8 cellular contexts compared by ENCODE assay signal in genomic region chr13:92806215-92806614, GRCh38.
DNase-seq lines count a peak whose midpoint lies in the region; ATAC-seq and FAIRE-seq lines count a peak whose summit lies in the region.

No MANE protein-coding gene starts in this region.

- FAIRE-seq in GM19239 (lab: Jason Lieb, UNC), result no peak

- H3K9me3 Mint-ChIP-seq in CD4-positive, alpha-beta memory T cell, result no peaks in the 10 kb centered on the region

- no peaks in the 10 kb centered on the region for H3K36me3 ChIP-seq in CD4-positive, alpha-beta memory T cell (ENCODE audit: insufficient read depth, low read length)
- H3K36me3 ChIP-seq in adipocyte (ENCODE audit: control insufficient read depth, insufficient read depth, low read length, severe bottlenecking) (no peaks in the 10 kb centered on the region), mucosa of rectum (ENCODE audit: control insufficient read depth in 2 of 2, insufficient read depth in 2 of 2, low read length in 2 of 2) (no peaks in the 10 kb centered on the region)

- H3K9me3 ChIP-seq in CD4-positive, alpha-beta memory T cell (ENCODE audit: control insufficient read depth in 1 of 2, low read length in 2 of 2), result no peaks in the 10 kb centered on the region
- H3K9me3 ChIP-seq in adipocyte (ENCODE audit: control insufficient read depth, low read length), result no peaks in the 10 kb centered on the region
- H3K9me3 ChIP-seq in mucosa of rectum (ENCODE audit: control insufficient read depth in 2 of 2, low read length in 2 of 2), result no peaks in the 10 kb centered on the region

- CTCF ChIA-PET in CD4-positive, alpha-beta memory T cell (lab: Charles Lee; ENCODE audit: partially characterized antibody), result no interaction called here

- peak; percentile 74 for ATAC-seq in HG02852 (IDR thresholded peaks at IDR 0.05; ENCODE audit: unreplicated experiment)
- no peak for ATAC-seq in HG03521 (IDR thresholded peaks at IDR 0.05; ENCODE audit: unreplicated experiment)
- no peak for ATAC-seq in GM19328 (IDR thresholded peaks at IDR 0.05; ENCODE audit: unreplicated experiment)

- H3K27ac ChIP-seq in CD4-positive, alpha-beta memory T cell (ENCODE audit: low read depth, low read length), result no peak overlapping the region
- peak overlapping the region in 1 of 2 donors; percentile 1 for H3K27ac ChIP-seq in mucosa of rectum (ENCODE audit: low read depth in 2 of 2, low read length in 2 of 2)

- no peaks in the 10 kb centered on the region for H3K36me3 Mint-ChIP-seq in CD4-positive, alpha-beta memory T cell

- peak in 4 of 5 donors; percentile 1 to 15 (median 9) for DNase-seq in CD4-positive, alpha-beta memory T cell
- DNase-seq in adipocyte (ENCODE audit: low read depth) (peak; percentile 53), GM19239 (ENCODE audit: insufficient read length, low spot score) (no peak), NCI-H526 treated with DMSO at 0.1 percent for 48 hours (lab: John Stamatoyannopoulos, UW) (no peak)

- POLR2A ChIA-PET in CD4-positive, alpha-beta memory T cell (lab: Charles Lee; ENCODE audit: partially characterized antibody), result no interaction called here

- no peak overlapping the region for H3K4me3 ChIP-seq in CD4-positive, alpha-beta memory T cell (ENCODE audit: low read length in 2 of 2)
- H3K4me3 ChIP-seq in adipocyte (ENCODE audit: low read length), result peak overlapping the region; percentile 78
- peak overlapping the region; percentile 55 to 60 for H3K4me3 ChIP-seq in mucosa of rectum (ENCODE audit: low read length in 2 of 2)

- peak overlapping the region; percentile 68 to 88 (median 84) for H3K4me3 Mint-ChIP-seq in CD4-positive, alpha-beta memory T cell

- H3K4me1 ChIP-seq in CD4-positive, alpha-beta memory T cell (ENCODE audit: insufficient read depth, low read length), result no peaks in the 10 kb centered on the region
- H3K4me1 ChIP-seq in adipocyte (ENCODE audit: control insufficient read depth, insufficient read depth, low read length) (peaks cover 54% of the 10 kb centered on the region), mucosa of rectum (ENCODE audit: control insufficient read depth in 2 of 2, insufficient read depth in 2 of 2, low read length in 2 of 2) (no peaks in the 10 kb centered on the region)

- peaks cover 0 to 19% (median 8%) of the 10 kb centered on the region in 4 donors for H3K4me1 Mint-ChIP-seq in CD4-positive, alpha-beta memory T cell

- intact Hi-C loops in CD4-positive, alpha-beta memory T cell (cut with micrococcal nuclease), result no loop called here

- H3K9ac ChIP-seq in adipocyte (ENCODE audit: low read length) (peak overlapping the region; percentile 74), mucosa of rectum (ENCODE audit: low read depth in 1 of 2, low read length in 2 of 2) (no peak overlapping the region)

- H3K27me3 Mint-ChIP-seq in CD4-positive, alpha-beta memory T cell, result no peaks in the 10 kb centered on the region

- peak overlapping the region in 6 of 7 donors; percentile 21 to 91 (median 78) for H3K27ac Mint-ChIP-seq in CD4-positive, alpha-beta memory T cell

- no peaks in the 10 kb centered on the region for H3K27me3 ChIP-seq in CD4-positive, alpha-beta memory T cell (ENCODE audit: insufficient read depth, low read length)
- H3K27me3 ChIP-seq in adipocyte (replicated peaks; ENCODE audit: control insufficient read depth, insufficient read depth, low read length) (no peaks in the 10 kb centered on the region), mucosa of rectum (ENCODE audit: control insufficient read depth in 2 of 2, insufficient read depth in 2 of 2, low read length in 2 of 2) (no peaks in the 10 kb centered on the region)

Comparison
In these comparisons a context has a peak if more than half of its experiments do, and no peak if none do; other contexts are left out.
1. DNase-seq: peak in CD4-positive, alpha-beta memory T cell (4 of 5) and adipocyte (single experiment); none in GM19239 (single experiment) and NCI-H526 treated with DMSO at 0.1 percent for 48 hours (single experiment).
2. H3K4me3 ChIP-seq: peak in adipocyte (single experiment) and mucosa of rectum (2 of 2); none in CD4-positive, alpha-beta memory T cell (0 of 2).